9 cellular contexts compared by ENCODE assay signal in genomic region chr19:1826557-1827521, GRCh38. TPM values are rescaled to one million over a fixed set of nuclear protein-coding genes. Genes with fewer than 3 reads are reported as not detected.
A peak's percentile ranks its signal among the peaks of the same experiment; 100 is the strongest.
DNase-seq lines count a peak whose midpoint lies in the region; ATAC-seq and TF ChIP-seq lines count a peak whose summit lies in the region.
"Had no signal": no experiment of that assay in that cellular context is flagged by ENCODE, and none has a peak within 500 bp of the region (broad histone marks: within the 10 kb centered on the region; RNA-seq: fewer than 3 reads in every experiment).

No MANE protein-coding gene starts in this region.

- no peak overlapping the region for H3K4me3 Mint-ChIP-seq in WTC11
- no peak overlapping the region for H3K4me3 Mint-ChIP-seq in stimulated activated memory B cell treated with anti-CD40 and anti-IgM and Interleukin-4, amounts not matched to agents 10 μg/mL and 1 μg/mL and 100 μg/mL, for 72 hours
- H3K4me3 Mint-ChIP-seq: activated T-cell treated with anti-CD3 and anti-CD28 coated beads, Interleukin-2, amount 50 U/mL, for 24 hours had no signal

- peak; percentile 42 for ATAC-seq in WTC11
- no peak for ATAC-seq in stimulated activated memory B cell treated with anti-CD40 and anti-IgM and Interleukin-4, amounts not matched to agents 10 μg/mL and 1 μg/mL and 100 μg/mL, for 72 hours
- no peak for ATAC-seq in GM21737 (IDR thresholded peaks at IDR 0.05; ENCODE audit: unreplicated experiment)

- no peaks in the 10 kb centered on the region for H3K9me3 Mint-ChIP-seq in WTC11
- H3K9me3 Mint-ChIP-seq in stimulated activated memory B cell treated with anti-CD40 and anti-IgM and Interleukin-4, amounts not matched to agents 10 μg/mL and 1 μg/mL and 100 μg/mL, for 72 hours: no peaks in the 10 kb centered on the region
- H3K9me3 Mint-ChIP-seq: activated T-cell treated with anti-CD3 and anti-CD28 coated beads, Interleukin-2, amount 50 U/mL, for 24 hours had no signal

- H3K36me3 Mint-ChIP-seq in WTC11: peaks cover 8% of the 10 kb centered on the region
- peaks cover 47% of the 10 kb centered on the region for H3K36me3 Mint-ChIP-seq in stimulated activated memory B cell treated with anti-CD40 and anti-IgM and Interleukin-4, amounts not matched to agents 10 μg/mL and 1 μg/mL and 100 μg/mL, for 72 hours

- no peaks in the 10 kb centered on the region for H3K27me3 Mint-ChIP-seq in WTC11 (ENCODE audit: low read depth)
- no peaks in the 10 kb centered on the region for H3K27me3 Mint-ChIP-seq in stimulated activated memory B cell treated with anti-CD40 and anti-IgM and Interleukin-4, amounts not matched to agents 10 μg/mL and 1 μg/mL and 100 μg/mL, for 72 hours
- H3K27me3 Mint-ChIP-seq: activated T-cell treated with anti-CD3 and anti-CD28 coated beads, Interleukin-2, amount 50 U/mL, for 24 hours had no signal

- no peak overlapping the region for H3K27ac Mint-ChIP-seq in WTC11
- no peak overlapping the region for H3K27ac Mint-ChIP-seq in stimulated activated memory B cell treated with anti-CD40 and anti-IgM and Interleukin-4, amounts not matched to agents 10 μg/mL and 1 μg/mL and 100 μg/mL, for 72 hours
- H3K27ac Mint-ChIP-seq: activated T-cell treated with anti-CD3 and anti-CD28 coated beads, Interleukin-2, amount 50 U/mL, for 24 hours had no signal

- peak; percentile 54 for DNase-seq in DMS 273 (lab: John Stamatoyannopoulos, UW; ENCODE audit: unreplicated experiment)
- DNase-seq in DMS 273 treated with DMSO at 0.1 percent for 48 hours (lab: John Stamatoyannopoulos, UW): no peak
- peak; percentile 42 for DNase-seq in WTC11 (ENCODE audit: low spot score)
- DNase-seq in iPS-NIHi7 (ENCODE audit: extremely low spot score): peak; percentile 60
- DNase-seq in renal cortical epithelial cell (ENCODE audit: low read depth): peak; percentile 41
- DNase-seq in T-helper 9 cell: no peak

- no peak for TF ChIP-seq CTCF in WTC11 (IDR thresholded peaks at IDR 0.05)

- POLR2A ChIA-PET in WTC11 (lab: Charles Lee): interaction anchor here (0.6 to 1.8 kb wide), 6 partner anchors 11 to 325 kb away, joined by 3 to 8 read pairs (median 3); partner anchors contain the start of gene AP3D1

- H3K4me1 Mint-ChIP-seq in WTC11: peaks cover 6% of the 10 kb centered on the region; the same call in 1 of the 2 replicates
- peaks cover 13% of the 10 kb centered on the region for H3K4me1 Mint-ChIP-seq in stimulated activated memory B cell treated with anti-CD40 and anti-IgM and Interleukin-4, amounts not matched to agents 10 μg/mL and 1 μg/mL and 100 μg/mL, for 72 hours

- CTCF ChIA-PET in WTC11 (lab: Charles Lee): interaction anchor here (0.5 to 4.9 kb wide), 78 partner anchors 10 to 1302 kb away, joined by 3 to 216 read pairs (median 5); partner anchors contain the start of genes ADAT3, ATP8B3, MBD3 and REEP6

TF ChIP-seq in WTC11, 78 proteins besides CTCF, POLR2A, EP300 and RAD21:
- TF ChIP-seq HMGXB4 (CRISPR knock-in tag; IDR thresholded peaks at IDR 0.05) (peak; percentile 43; the same call in 1 of the 2 replicates), CBFB (CRISPR knock-in tag; IDR thresholded peaks at IDR 0.05; ENCODE audit: low read depth) (no peak), ZNF263 (CRISPR knock-in tag; IDR thresholded peaks at IDR 0.05; ENCODE audit: low read depth) (0 out of 2 replicates have a peak, but pooled peaks have one; percentile 26)

RNA-seq across cellular contexts. Expression of gene ATP8B3, which starts 14.8 kb away (rescaled TPM):
- total RNA-seq in WTC11 (2021) (5.5 to 8.2 TPM (median 8.0 TPM) in 3 replicates), renal cortical epithelial cell (2.4 and 4.2 TPM in 2 replicates)

RNA-seq across cellular contexts. Expression of gene REXO1, which starts 21.4 kb away (rescaled TPM):
- total RNA-seq in WTC11 (2021) (48.9 to 61.1 TPM (median 50.1 TPM) in 3 replicates), renal cortical epithelial cell (3.6 and 14.0 TPM in 2 replicates)

RNA-seq across cellular contexts. Expression of gene KLF16, which starts 36.5 kb away (rescaled TPM):
- total RNA-seq in WTC11 (2021) (54.4 to 64.0 TPM (median 55.4 TPM) in 3 replicates), renal cortical epithelial cell (7.2 and 8.3 TPM in 2 replicates)

RNA-seq across cellular contexts. Expression of gene ABHD17A, which starts 58.5 kb away (rescaled TPM):
- total RNA-seq in WTC11 (2021) (55.0 to 60.7 TPM (median 57.3 TPM) in 3 replicates), renal cortical epithelial cell (34.2 and 46.7 TPM in 2 replicates)

Comparison
In these comparisons a context has a peak if more than half of its experiments do, and no peak if none do; other contexts are left out.
1. DNase-seq: peak in DMS 273 (single experiment), WTC11 (single experiment), iPS-NIHi7 (single experiment) and renal cortical epithelial cell (single experiment); none in DMS 273 treated with DMSO at 0.1 percent for 48 hours (single experiment) and T-helper 9 cell (single experiment).